ENCODE assay signal across 8 cellular contexts in the genomic region with DNA sequence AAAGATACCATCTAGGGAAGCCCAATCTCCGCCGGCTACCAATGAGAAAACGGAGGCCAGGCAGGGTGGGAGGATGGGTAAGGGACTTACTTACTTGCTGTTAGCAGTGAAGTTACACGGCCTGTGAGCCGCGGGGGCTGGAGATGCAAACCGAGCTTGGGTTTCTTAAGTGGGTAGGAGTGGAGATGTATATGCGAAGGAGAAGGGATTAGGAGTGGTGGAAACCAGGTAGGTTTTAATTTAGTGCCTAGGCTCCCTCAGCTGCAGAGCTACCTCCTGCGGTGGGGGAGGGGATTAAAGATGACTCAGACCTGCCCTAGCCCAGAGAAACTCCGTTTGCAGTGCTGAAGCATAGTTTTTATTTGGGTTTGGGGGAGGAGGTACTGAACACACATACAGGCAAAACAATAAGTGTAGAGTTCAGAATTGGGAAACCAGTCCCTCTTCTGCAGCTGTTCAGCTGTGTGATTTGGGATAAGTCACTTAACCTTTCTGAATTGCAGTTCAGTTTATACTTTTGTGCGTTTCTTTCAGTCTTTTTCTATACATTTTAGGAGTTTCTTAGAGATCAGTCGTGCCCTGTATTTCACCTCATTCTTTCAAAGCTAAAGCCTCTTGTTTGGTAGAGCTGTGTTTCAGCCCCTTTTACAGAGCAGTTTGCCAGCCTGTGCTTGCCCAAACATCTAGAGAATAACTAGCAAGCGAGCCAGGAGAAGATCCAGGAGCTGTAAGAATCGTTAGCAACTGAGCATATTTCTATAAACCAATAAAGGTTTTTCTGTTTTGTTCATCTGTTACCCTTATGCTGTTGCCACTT. TPM values are rescaled to one million over a fixed set of nuclear protein-coding genes. Genes with fewer than 3 reads are reported as not detected.
DNase-seq lines count a peak whose midpoint lies in the region; FAIRE-seq and TF ChIP-seq lines count a peak whose summit lies in the region.

No MANE protein-coding gene starts in this region.

- no TSS peak for BruUV-seq in PC-9 (replicated peaks; lab: Mats Ljungman, UMichigan)

- peaks cover 36% of the 10 kb centered on the region for H3K4me1 Mint-ChIP-seq in progenitor cell of endocrine pancreas (ENCODE audit: low read depth)

- H3K27me3 ChIP-seq in PC-9 (ENCODE audit: insufficient read depth, low read depth) = no peaks in the 10 kb centered on the region

- DNase-seq in activated gamma-delta T cell treated with Interleukin-2 at 50 U/mL for 16 hours = peak; percentile 64
- DNase-seq in activated gamma-delta T cell (lab: John Stamatoyannopoulos, UW) = no peak
- DNase-seq in PC-9 = peak; percentile 52 to 74
- DNase-seq in activated T-helper 9 cell treated with anti-CD3 and anti-CD28 coated beads, Interleukin-2, amount 50 U/mL, for 16 hours (ENCODE audit: low read depth) = peak; percentile 59
- DNase-seq in glomerular visceral epithelial cell (ENCODE audit: extremely low spot score) = peak; percentile 44
- no peak for DNase-seq in progenitor cell of endocrine pancreas (ENCODE audit: low spot score, unreplicated experiment)
- peak; percentile 68 for DNase-seq in urothelium cell line (ENCODE audit: low spot score)
- no peak for DNase-seq in NCI-H2029 (lab: John Stamatoyannopoulos, UW)

- no peaks in the 10 kb centered on the region for H3K36me3 Mint-ChIP-seq in progenitor cell of endocrine pancreas (ENCODE audit: insufficient read depth)

- H3K4me2 ChIP-seq in PC-9 = peak overlapping the region; percentile 96

- POLR2A ChIA-PET in PC-9 (lab: Charles Lee; ENCODE audit: unreplicated experiment) = interaction anchor here (0.5 to 1.6 kb wide), 14 partner anchors 14 to 1442 kb away, joined by 4 to 28 read pairs (median 5); no protein-coding TSS in a partner anchor

- peak overlapping the region; percentile 96 for H3K4me3 Mint-ChIP-seq in progenitor cell of endocrine pancreas (ENCODE audit: low read depth)

- H3K27ac ChIP-seq in PC-9 = peak overlapping the region; percentile 69

- peaks cover 43% of the 10 kb centered on the region for H3K79me2 ChIP-seq in PC-9 (ENCODE audit: low read depth)

- H3F3A ChIP-seq in PC-9 (ENCODE audit: insufficient read depth, low read depth) = peaks cover 21% of the 10 kb centered on the region

- H4K20me1 ChIP-seq in PC-9 (ENCODE audit: insufficient read depth) = no peaks in the 10 kb centered on the region; the same call in 1 of the 2 replicates

- H3K4me3 ChIP-seq in PC-9 = peak overlapping the region; percentile 91

- no peaks in the 10 kb centered on the region for H3K9me3 Mint-ChIP-seq in progenitor cell of endocrine pancreas (ENCODE audit: low read depth)

- no peaks in the 10 kb centered on the region for H3K27me3 Mint-ChIP-seq in progenitor cell of endocrine pancreas

- intact Hi-C loops in PC-9 (cut with micrococcal nuclease; ENCODE audit: unreplicated experiment) = loop anchor here (1.0 to 5.0 kb wide), 3 partner anchors 21 to 133 kb away; no protein-coding TSS in a partner anchor

- FAIRE-seq in urothelium cell line (lab: Jason Lieb, UNC) = no peak

- H2AFZ ChIP-seq in PC-9 = 0 out of 2 replicates have a peak overlapping the region, but pooled peaks have one; percentile 29

- CTCF ChIA-PET in PC-9 (lab: Charles Lee) = interaction anchor here (0.5 kb wide), 1 partner anchor 140 kb away, joined by 3 read pairs; no protein-coding TSS in a partner anchor

- peak overlapping the region; percentile 98 for H3K27ac Mint-ChIP-seq in progenitor cell of endocrine pancreas

- TF ChIP-seq CTCF in PC-9 (conservative IDR thresholded peaks at IDR 0.05) = no peak
- TF ChIP-seq CTCF in progenitor cell of endocrine pancreas (IDR thresholded peaks at IDR 0.05; ENCODE audit: unreplicated experiment) = no peak

- no peaks in the 10 kb centered on the region for H3K36me3 ChIP-seq in PC-9 (ENCODE audit: low read depth)

- no peaks in the 10 kb centered on the region for H3K9me3 ChIP-seq in PC-9 (ENCODE audit: insufficient read depth, low read depth)

- H3K9me2 ChIP-seq in PC-9 (ENCODE audit: insufficient read depth) = no peaks in the 10 kb centered on the region

- peaks cover 29% of the 10 kb centered on the region for H3K4me1 ChIP-seq in PC-9 (replicated peaks; ENCODE audit: insufficient read depth)

RNA-seq across cellular contexts. Expression of a gene that starts 0.6 kb away (rescaled TPM):
- total RNA-seq in PC-9 (2021) (57.8 and 62.7 TPM in 2 replicates), progenitor cell of endocrine pancreas (65.8 and 73.2 TPM in 2 replicates)

Comparison
In these comparisons a context has a peak if more than half of its experiments do, and no peak if none do; other contexts are left out.
1. DNase-seq: peak in activated gamma-delta T cell treated with Interleukin-2 at 50 U/mL for 16 hours (single experiment), PC-9 (2 of 2), activated T-helper 9 cell treated with anti-CD3 and anti-CD28 coated beads, Interleukin-2, amount 50 U/mL, for 16 hours (single experiment), glomerular visceral epithelial cell (single experiment) and urothelium cell line (single experiment); none in activated gamma-delta T cell (single experiment), progenitor cell of endocrine pancreas (single experiment) and NCI-H2029 (single experiment).